ENCODE assay signal across 15 cellular contexts in genomic region chr11:120011836-120012235, GRCh38.
"Had no signal": no experiment of that assay in that cellular context is flagged by ENCODE, and none has a peak within 500 bp of the region (broad histone marks: within the 10 kb centered on the region; RNA-seq: fewer than 3 reads in every experiment).

No MANE protein-coding gene starts in this region.

- H3K9me3 ChIP-seq: adrenal gland, gastrocnemius medialis, heart right ventricle, psoas muscle, SK-N-SH, spleen, tibial artery had no signal

- H3K36me3 ChIP-seq: adrenal gland, cardiac muscle cell, gastrocnemius medialis, heart right ventricle, spleen, tibial artery had no signal

- H3K9ac ChIP-seq: SK-N-SH had no signal

- H3K4me1 ChIP-seq: adrenal gland, gastrocnemius medialis, psoas muscle, spleen had no signal

- H3K4me2 ChIP-seq: SK-N-SH had no signal

- H3K27ac ChIP-seq: adrenal gland, cardiac muscle cell, epithelial cell of prostate, gastrocnemius medialis, heart right ventricle, psoas muscle, spleen, tibial artery had no signal

- DNase-seq: activated CD4-positive, alpha-beta T cell treated with anti-CD3 and anti-CD28 coated beads for 36 hours; activated CD4-positive, alpha-beta T cell treated with anti-CD3 and anti-CD28 coated beads, Interleukin-2, amount 50 U/mL, for 48 hours; activated gamma-delta T cell treated with Interleukin-2 at 50 U/mL for 16 hours; adrenal gland; endodermal cell; gastrocnemius medialis; heart right ventricle; immature natural killer cell; psoas muscle; SK-N-SH; spleen; stimulated activated naive B cell treated with anti-CD40 and anti-IgM and Interleukin-4, amounts not matched to agents 10 μg/mL and 1 μg/mL and 100 μg/mL, for 72 hours; tibial artery had no signal

- H3K27me3 ChIP-seq: cardiac muscle cell had no signal

- H3K4me3 ChIP-seq: adrenal gland, cardiac muscle cell, gastrocnemius medialis, heart right ventricle, psoas muscle, spleen, tibial artery had no signal
